Comparison of ENCODE assay signal across 1 cellular context in the genomic region with DNA sequence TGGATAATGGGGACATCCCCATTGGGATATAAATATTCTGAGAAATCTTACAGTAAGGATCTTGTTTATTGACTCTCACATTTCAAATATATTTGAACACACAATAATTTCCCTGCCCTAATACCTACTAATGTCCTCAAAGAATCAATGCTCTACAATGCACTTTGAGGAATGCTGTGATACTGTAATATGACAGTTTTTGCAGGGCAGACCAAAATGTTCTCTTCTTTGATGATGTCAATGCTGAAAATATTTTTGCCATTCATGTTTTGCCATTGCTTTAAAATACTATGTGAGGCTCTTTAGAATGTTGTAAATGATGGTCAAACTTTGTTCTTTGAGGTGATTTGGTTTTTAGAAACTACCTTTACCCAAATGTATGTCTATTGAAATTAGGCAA.
TF ChIP-seq lines count a peak whose summit lies in the region.

No MANE protein-coding gene starts in this region.

TF ChIP-seq in A549, 52 proteins besides CTCF, POLR2A, EP300 and RAD21 (continued from another document):
- TF ChIP-seq BCL3 (IDR thresholded peaks at IDR 0.05): no peak
- TF ChIP-seq JUN (IDR thresholded peaks at IDR 0.05): no peak
- TF ChIP-seq HOXB5 (CRISPR knock-in tag; IDR thresholded peaks at IDR 0.05): no peak
- TF ChIP-seq, protein P1, sequence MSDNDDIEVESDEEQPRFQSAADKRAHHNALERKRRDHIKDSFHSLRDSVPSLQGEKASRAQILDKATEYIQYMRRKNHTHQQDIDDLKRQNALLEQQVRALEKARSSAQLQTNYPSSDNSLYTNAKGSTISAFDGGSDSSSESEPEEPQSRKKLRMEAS (IDR thresholded peaks at IDR 0.05): no peak
- TF ChIP-seq RNF2 (IDR thresholded peaks at IDR 0.05; ENCODE audit: borderline replicate concordance, low read depth): no peak
